8 cellular contexts compared by ENCODE assay signal in genomic region chr4:103019319-103020124, GRCh38. TPM values are rescaled to one million over a fixed set of nuclear protein-coding genes. Genes with fewer than 3 reads are reported as not detected.
DNase-seq lines count a peak whose midpoint lies in the region; ATAC-seq, FAIRE-seq and TF ChIP-seq lines count a peak whose summit lies in the region.

A gene with protein sequence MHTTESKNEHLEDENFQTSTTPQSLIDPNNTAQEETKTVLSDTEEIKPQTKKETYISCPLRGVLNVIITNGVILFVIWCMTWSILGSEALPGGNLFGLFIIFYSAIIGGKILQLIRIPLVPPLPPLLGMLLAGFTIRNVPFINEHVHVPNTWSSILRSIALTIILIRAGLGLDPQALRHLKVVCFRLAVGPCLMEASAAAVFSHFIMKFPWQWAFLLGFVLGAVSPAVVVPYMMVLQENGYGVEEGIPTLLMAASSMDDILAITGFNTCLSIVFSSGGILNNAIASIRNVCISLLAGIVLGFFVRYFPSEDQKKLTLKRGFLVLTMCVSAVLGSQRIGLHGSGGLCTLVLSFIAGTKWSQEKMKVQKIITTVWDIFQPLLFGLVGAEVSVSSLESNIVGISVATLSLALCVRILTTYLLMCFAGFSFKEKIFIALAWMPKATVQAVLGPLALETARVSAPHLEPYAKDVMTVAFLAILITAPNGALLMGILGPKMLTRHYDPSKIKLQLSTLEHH (minus strand): TSS chr4:103019705. CDS start chr4:102991711, 27,994 bp downstream.

- H3K4me3 Mint-ChIP-seq in T-helper 2 cell treated with Interferon-gamma antibody and Interleukin-4, amounts not matched to agents 5 μg/mL and 100 μg/mL, for 36 hours = peak within 1 kb of the TSS; percentile 94

- no peaks in the 10 kb centered on the region for H3K9me3 Mint-ChIP-seq in T-helper 2 cell treated with Interferon-gamma antibody and Interleukin-4, amounts not matched to agents 5 μg/mL and 100 μg/mL, for 36 hours

- no peak for TF ChIP-seq CTCF in ascending aorta (IDR thresholded peaks at IDR 0.05)

- peak; percentile 81 for TF ChIP-seq POLR2A in GM12891 (IDR thresholded peaks at IDR 0.05; ENCODE audit: low read depth, low read length)

- peaks cover 18% of the 10 kb centered on the region for H3K4me1 Mint-ChIP-seq in T-helper 2 cell treated with Interferon-gamma antibody and Interleukin-4, amounts not matched to agents 5 μg/mL and 100 μg/mL, for 36 hours (ENCODE audit: low read depth)

- H3K27ac Mint-ChIP-seq in T-helper 2 cell treated with Interferon-gamma antibody and Interleukin-4, amounts not matched to agents 5 μg/mL and 100 μg/mL, for 36 hours = peak within 1 kb of the TSS; percentile 98

- peak; percentile 98 for FAIRE-seq in GM12891 (lab: Jason Lieb, UNC)

- H3K27me3 ChIP-seq in ascending aorta (no peaks in the 10 kb centered on the region), right cardiac atrium (ENCODE audit: control insufficient read depth, insufficient read depth) (no peaks in the 10 kb centered on the region)

- H3K36me3 ChIP-seq in ascending aorta = no peaks in the 10 kb centered on the region

- H3K27me3 Mint-ChIP-seq in T-helper 2 cell treated with Interferon-gamma antibody and Interleukin-4, amounts not matched to agents 5 μg/mL and 100 μg/mL, for 36 hours (ENCODE audit: low read depth) = no peaks in the 10 kb centered on the region

- H3K27ac ChIP-seq in ascending aorta (peak within 1 kb of the TSS; percentile 91 to 96), right cardiac atrium (ENCODE audit: low read length) (peak within 1 kb of the TSS; percentile 83)

- 2% methylated on average over 46 of the region's 46 CpGs for WGBS in right cardiac atrium

- DNase-seq in GM12891 (ENCODE audit: insufficient read length, low spot score) (peak; percentile 58), NCI-H1105 treated with DMSO at 0.1 percent for 48 hours (lab: John Stamatoyannopoulos, UW) (peak; percentile 76), ascending aorta (ENCODE audit: low spot score in 2 of 2) (peak; percentile 85 to 98), right cardiac atrium (peak; percentile 97 to 99 (median 98)), renal cortical epithelial cell (ENCODE audit: low read depth) (peak; percentile 95), islet precursor cell (no peak)
- peak; percentile 95 for DNase-seq in T-helper 2 cell treated with Interferon-gamma antibody and Interleukin-4, amounts not matched to agents 5 μg/mL and 100 μg/mL, for 36 hours (ENCODE audit: low spot score)

- H3K4me3 ChIP-seq in ascending aorta = peak within 1 kb of the TSS; percentile 66 to 71
- H3K4me3 ChIP-seq in right cardiac atrium (ENCODE audit: low read length) = peak within 1 kb of the TSS; percentile 64

- peaks cover 3 to 7% of the 10 kb centered on the region in 2 donors for H3K4me1 ChIP-seq in ascending aorta
- H3K4me1 ChIP-seq in right cardiac atrium (ENCODE audit: control insufficient read depth, insufficient read depth, low read length) = no peaks in the 10 kb centered on the region

- intact Hi-C loops in ascending aorta (cut with DNase I) (loop anchor here (1.0 to 5.0 kb wide), 7 partner anchors 57 to 587 kb away; partner anchors contain the start of genes BDH2, CENPE, CISD2 and NFKB1), right cardiac atrium (cut with DNase I) (loop anchor here in 1 of 4 donors (10.0 kb wide), 1 partner anchor 565 kb away; no protein-coding TSS in a partner anchor)

- peaks cover 2% of the 10 kb centered on the region for H3K36me3 Mint-ChIP-seq in T-helper 2 cell treated with Interferon-gamma antibody and Interleukin-4, amounts not matched to agents 5 μg/mL and 100 μg/mL, for 36 hours (ENCODE audit: low read depth)

- ATAC-seq in HG02642 (IDR thresholded peaks at IDR 0.05; ENCODE audit: poor library complexity, unreplicated experiment) (peak; percentile 99), right cardiac atrium (peak; percentile 99)

- H3K9me3 ChIP-seq in ascending aorta = no peaks in the 10 kb centered on the region
- no peaks in the 10 kb centered on the region for H3K9me3 ChIP-seq in right cardiac atrium (ENCODE audit: control insufficient read depth, low read length)

TF ChIP-seq in GM12891, 5 proteins besides CTCF, POLR2A, EP300 and RAD21:
- TF ChIP-seq SPI1 (IDR thresholded peaks at IDR 0.05; ENCODE audit: low read depth, low read length) = peak; percentile 20; the same call in 1 of the 2 replicates
- TF ChIP-seq PAX5 (IDR thresholded peaks at IDR 0.05; ENCODE audit: insufficient read depth, low read length, severe bottlenecking) = no peak
- no peak for TF ChIP-seq TAF1 (IDR thresholded peaks at IDR 0.05; ENCODE audit: low read depth, low read length)
- peak; percentile 89 for TF ChIP-seq POLR2AphosphoS5 (IDR thresholded peaks at IDR 0.05; ENCODE audit: low read depth, low read length)

RNA-seq across cellular contexts. Expression of the gene that starts here (rescaled TPM):
- polyA plus RNA-seq in GM12891 (2012; ENCODE audit: low read depth, missing spikeins) = 1.6 TPM
- not detected for total RNA-seq in ascending aorta
- 1 to 10 TPM in 2 of 4 donors, under 1 TPM in 2; 0.94 to 1.8 (median 1.3) TPM for total RNA-seq in right cardiac atrium
- polyA plus RNA-seq in right cardiac atrium = 0.27 TPM
- 0.30 and 0.69 TPM in 2 replicates for total RNA-seq in renal cortical epithelial cell

Comparison
In these comparisons a context has a peak if more than half of its experiments do, and no peak if none do; other contexts are left out.
1. Peak in DNase-seq, H3K4me3 ChIP-seq and H3K27ac ChIP-seq in ascending aorta; RNA of the gene not detected or under 1 TPM.
2. Peak in DNase-seq in renal cortical epithelial cell; RNA of the gene not detected or under 1 TPM.